In genomic region chr13:30719521-30719914, GRCh38 we compare ENCODE assay signal across 25 cellular contexts. TPM values are rescaled to one million over a fixed set of nuclear protein-coding genes. Genes with fewer than 3 reads are reported as not detected.
DNase-seq lines count a peak whose midpoint lies in the region; ATAC-seq and TF ChIP-seq lines count a peak whose summit lies in the region.
"Had no signal": no experiment of that assay in that cellular context is flagged by ENCODE, and none has a peak within 500 bp of the region (broad histone marks: within the 10 kb centered on the region; RNA-seq: fewer than 3 reads in every experiment).

No MANE protein-coding gene starts in this region.

- H3K4me3 ChIP-seq in Panc1 (ENCODE audit: low read depth in 2 of 2, low read length in 2 of 2) (no peak overlapping the region), skeletal muscle satellite cell (ENCODE audit: low read length) (no peak overlapping the region), dorsolateral prefrontal cortex (no peak overlapping the region)
- H3K4me3 ChIP-seq: left ventricle myocardium inferior, neural progenitor cell, Peyer's patch, right lobe of liver, tibial artery had no signal

- DNase-seq in EH (ENCODE audit: low read depth) (peak; percentile 15), Panc1 (ENCODE audit: low read depth, low spot score) (no peak), epithelial cell of prostate (ENCODE audit: low read depth, low spot score) (no peak), NCI-H1092 treated with DMSO at 0.1 percent for 48 hours (lab: John Stamatoyannopoulos, UW) (no peak), dorsolateral prefrontal cortex (no peak)
- DNase-seq: activated CD8-positive, alpha-beta memory T cell treated with anti-CD3 and anti-CD28 coated beads for 24 hours; activated T-cell treated with anti-CD3 and anti-CD28 coated beads, Interleukin-2, amount 50 U/mL, for 1 hour; COR-L47; effector CD8-positive, alpha-beta T cell; erythroblast; H9; immature natural killer cell; left ventricle myocardium inferior; midbrain; NCI-H1417; Peyer's patch; right lobe of liver; stimulated activated CD4-positive, alpha-beta T cell treated with anti-CD3 and anti-CD28 coated beads, Interleukin-15, amount 100 ng/mL, for 24 hours; T-helper 17 cell; tibial artery had no signal

- peak overlapping the region; percentile 72; the same call in 1 of the 2 replicates for H3K27ac ChIP-seq in Panc1 (ENCODE audit: low read length)
- H3K27ac ChIP-seq in epithelial cell of prostate: peak overlapping the region; percentile 82
- no peak overlapping the region for H3K27ac ChIP-seq in dorsolateral prefrontal cortex
- H3K27ac ChIP-seq: foreskin keratinocyte, left ventricle myocardium inferior, neural progenitor cell, Peyer's patch, right lobe of liver, tibial artery had no signal

- peak overlapping the region; percentile 35 for H3K4me2 ChIP-seq in skeletal muscle satellite cell (ENCODE audit: low read length)
- H3K4me2 ChIP-seq: neural progenitor cell had no signal

- peaks cover 8% of the 10 kb centered on the region for H3K4me1 ChIP-seq in Panc1 (ENCODE audit: control insufficient read depth, insufficient read depth, low read length)
- H3K4me1 ChIP-seq in skeletal muscle satellite cell (ENCODE audit: control insufficient read depth, insufficient read depth, low read length): peaks cover 39% of the 10 kb centered on the region
- H3K4me1 ChIP-seq: neural progenitor cell, right lobe of liver, tibial artery had no signal

- H3K9me3 ChIP-seq in Panc1 (ENCODE audit: control insufficient read depth, insufficient read depth, low read depth, low read length) (no peaks in the 10 kb centered on the region), skeletal muscle satellite cell (replicated peaks; ENCODE audit: low read length) (no peaks in the 10 kb centered on the region)
- H3K9me3 ChIP-seq: left ventricle myocardium inferior, Peyer's patch, right lobe of liver, tibial artery had no signal

- H3K27me3 ChIP-seq in Panc1 (ENCODE audit: control insufficient read depth, insufficient read depth, low read length): no peaks in the 10 kb centered on the region
- no peaks in the 10 kb centered on the region for H3K27me3 ChIP-seq in skeletal muscle satellite cell (ENCODE audit: control insufficient read depth, insufficient read depth, low read length)
- H3K27me3 ChIP-seq in dorsolateral prefrontal cortex: no peaks in the 10 kb centered on the region
- H3K27me3 ChIP-seq: foreskin keratinocyte, neural progenitor cell, Peyer's patch, right lobe of liver, tibial artery had no signal

- ATAC-seq in Panc1 (peak; percentile 53; the same call in 1 of the 2 replicates), GM18873 (IDR thresholded peaks at IDR 0.05; ENCODE audit: low FRiP score, unreplicated experiment) (no peak)
- ATAC-seq: right lobe of liver, T-helper 17 cell had no signal

- H3K36me3 ChIP-seq in Panc1 (ENCODE audit: control insufficient read depth, insufficient read depth, low read length) (no peaks in the 10 kb centered on the region), skeletal muscle satellite cell (ENCODE audit: insufficient read depth, low read length) (no peaks in the 10 kb centered on the region)
- H3K36me3 ChIP-seq: left ventricle myocardium inferior, neural progenitor cell, Peyer's patch, right lobe of liver, tibial artery had no signal

- CTCF ChIA-PET in Panc1 (lab: Charles Lee): interaction anchor here (1.2 kb wide), 1 partner anchor 146 kb away, joined by 3 read pairs; no protein-coding TSS in a partner anchor

- POLR2A ChIA-PET in Panc1 (lab: Charles Lee): interaction anchor here (0.6 kb wide), 1 partner anchor 146 kb away, joined by 3 read pairs; no protein-coding TSS in a partner anchor

- TF ChIP-seq CTCF in Panc1 (IDR thresholded peaks at IDR 0.05) (no peak), dorsolateral prefrontal cortex (IDR thresholded peaks at IDR 0.05 in 54 of 56, conservative IDR thresholded peaks at IDR 0.05 in 2 of 56; ENCODE audit: low read depth in 1 of 56, partially characterized antibody in 56 of 56) (no peak)

- intact Hi-C loops in Panc1 (cut with micrococcal nuclease; ENCODE audit: unreplicated experiment) (no loop called here), dorsolateral prefrontal cortex (cut with DNase I) (no loop called here)

- BruUV-seq in Panc1 (replicated peaks; lab: Mats Ljungman, UMichigan): no TSS peak

- in situ Hi-C loops in Panc1 (cut with HindIII; ENCODE audit: low pct_unique_long_range_greater_than_20kb, low sequenced_read_pairs): no loop called here

- peak overlapping the region; percentile 49 for H3K9ac ChIP-seq in skeletal muscle satellite cell (ENCODE audit: low read depth, low read length)
- H3K9ac ChIP-seq: neural progenitor cell had no signal

RNA-seq across cellular contexts. Expression of gene ALOX5AP, which starts 15.8 kb away (rescaled TPM):
- total RNA-seq in Panc1 (2021; ENCODE audit: unreplicated experiment) (2.1 TPM), dorsolateral prefrontal cortex (10 to 100 TPM in 54 of 120 experiments, 1 to 10 TPM in 65, under 1 TPM in 1; 0.83 to 46.3 (median 9.5) TPM)
- 0.65 TPM for polyA plus RNA-seq in Panc1 (2012; ENCODE audit: insufficient read length)
- 0.44 TPM in 1 of 2 replicates, not detected in the other for total RNA-seq in skeletal muscle satellite cell (2012; rRNA removed)
- total RNA-seq: H9, SK-MEL-5 had no signal

Comparison
In these comparisons a context has a peak if more than half of its experiments do, and no peak if none do; other contexts are left out.
1. H3K27ac ChIP-seq: peak in Panc1 (single experiment) and epithelial cell of prostate (single experiment); none in dorsolateral prefrontal cortex (0 of 59).